ENCODE assay signal across 8 cellular contexts in the genomic region with DNA sequence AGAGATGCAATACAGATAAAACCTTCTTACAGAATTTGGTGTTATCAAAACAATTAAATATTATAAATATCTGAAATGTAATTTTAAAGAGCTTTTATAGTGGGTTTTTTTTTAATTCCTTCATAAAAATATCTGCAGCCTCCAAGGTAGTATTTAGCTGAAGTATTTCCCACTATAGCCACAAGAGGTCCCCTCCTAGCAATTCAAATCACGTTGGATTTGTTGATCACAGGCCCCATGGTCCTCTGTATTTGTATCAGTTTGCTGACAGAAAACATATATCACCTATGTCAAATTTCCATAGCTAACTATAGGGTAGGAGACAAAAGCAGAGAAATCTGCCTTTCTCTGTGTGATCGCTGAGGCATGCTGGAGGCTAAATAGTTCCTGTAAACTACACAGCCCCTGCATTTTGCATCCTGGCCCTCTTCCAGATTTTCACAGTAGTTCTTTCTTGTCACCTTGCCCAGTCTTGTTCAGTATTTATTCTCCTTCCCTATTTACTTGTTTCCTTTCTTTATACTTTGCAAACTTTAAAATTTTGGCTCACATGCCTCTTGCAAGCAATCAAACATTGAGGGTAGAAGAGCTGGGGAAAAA. TPM values are rescaled to one million over a fixed set of nuclear protein-coding genes. Genes with fewer than 3 reads are reported as not detected.
A peak's percentile ranks its signal among the peaks of the same experiment; 100 is the strongest.
DNase-seq lines count a peak whose midpoint lies in the region; ATAC-seq and TF ChIP-seq lines count a peak whose summit lies in the region.

No MANE protein-coding gene starts in this region.

- no peak overlapping the region for H3K27ac ChIP-seq in WERI-Rb-1

- no peak overlapping the region for H3K4me3 ChIP-seq in BE2C (ENCODE audit: low read depth, low read length)
- no peak overlapping the region for H3K4me3 ChIP-seq in GM12864 (ENCODE audit: low read depth, low read length)
- H3K4me3 ChIP-seq in WERI-Rb-1 (ENCODE audit: low read depth, low read length): no peak overlapping the region

- DNase-seq in BE2C: peak; percentile 12
- peak; percentile 33 for DNase-seq in GM12864 (ENCODE audit: low read depth)
- peak; percentile 18 for DNase-seq in NCI-H1105 (lab: John Stamatoyannopoulos, UW)
- peak; percentile 16 for DNase-seq in WERI-Rb-1
- DNase-seq in glomerular visceral epithelial cell (ENCODE audit: extremely low spot score): peak; percentile 47
- DNase-seq in renal cortical epithelial cell (ENCODE audit: low read depth): peak; percentile 65
- no peak for DNase-seq in stimulated activated CD4-positive, alpha-beta T cell treated with anti-CD3 and anti-CD28 coated beads, Interleukin-12 subunit alpha, Interleukin-12 subunit beta, amount 100 ng/mL, for 4 hours

- H3K4me1 ChIP-seq in BE2C: no peaks in the 10 kb centered on the region

- H3K36me3 ChIP-seq in BE2C (no peaks in the 10 kb centered on the region), WERI-Rb-1 (no peaks in the 10 kb centered on the region)

- ATAC-seq in HG02610 (IDR thresholded peaks at IDR 0.05; ENCODE audit: unreplicated experiment): peak; percentile 75

- TF ChIP-seq CTCF in BE2C (IDR thresholded peaks at IDR 0.05; ENCODE audit: low read depth, low read length) (peak; percentile 70), GM12864 (IDR thresholded peaks at IDR 0.05; ENCODE audit: low read depth, low read length, missing control alignments) (peak; percentile 64), WERI-Rb-1 (IDR thresholded peaks at IDR 0.05; ENCODE audit: low read depth, low read length) (peak; percentile 46)

- peaks cover 27% of the 10 kb centered on the region for H3K27me3 ChIP-seq in BE2C
- H3K27me3 ChIP-seq in WERI-Rb-1 (ENCODE audit: insufficient read depth, low read depth, severe bottlenecking): peaks cover 16% of the 10 kb centered on the region

- H3K9me3 ChIP-seq in BE2C (no peaks in the 10 kb centered on the region), WERI-Rb-1 (ENCODE audit: severe bottlenecking) (peaks cover 2% of the 10 kb centered on the region)

RNA-seq across cellular contexts. Expression of gene CTNNA3, which starts 1.8 kb away (rescaled TPM):
- 0.05 TPM for polyA plus RNA-seq in BE2C (2012; ENCODE audit: insufficient read depth, insufficient read length, low read depth)
- total RNA-seq in renal cortical epithelial cell: under 0.01 TPM in 1 of 2 replicates, not detected in the other
